1 cellular context compared by ENCODE assay signal in genomic region chrX:118855681-118856310, GRCh38.
TF ChIP-seq lines count a peak whose summit lies in the region.

No MANE protein-coding gene starts in this region.

TF ChIP-seq in HepG2, 621 proteins besides CTCF, POLR2A, EP300 and RAD21 (continued from another document):
- TF ChIP-seq HNF4G (IDR thresholded peaks at IDR 0.05; ENCODE audit: borderline replicate concordance, low read depth, low read length) (no peak), HNF4G (CRISPR knock-in tag; IDR thresholded peaks at IDR 0.05; ENCODE audit: borderline replicate concordance, low read depth) (no peak), MAFF (IDR thresholded peaks at IDR 0.05; ENCODE audit: low read depth, low read length) (no peak), ATAD3A (CRISPR knock-in tag; IDR thresholded peaks at IDR 0.05) (no peak), NR2F2 (IDR thresholded peaks at IDR 0.05; ENCODE audit: borderline replicate concordance, low read depth) (no peak), ARID3A (IDR thresholded peaks at IDR 0.05; ENCODE audit: low read depth, low read length) (no peak), MZF1 (CRISPR knock-in tag; IDR thresholded peaks at IDR 0.05; ENCODE audit: borderline replicate concordance) (no peak), MXD3 (CRISPR knock-in tag; IDR thresholded peaks at IDR 0.05) (no peak)
